In the genomic region with DNA sequence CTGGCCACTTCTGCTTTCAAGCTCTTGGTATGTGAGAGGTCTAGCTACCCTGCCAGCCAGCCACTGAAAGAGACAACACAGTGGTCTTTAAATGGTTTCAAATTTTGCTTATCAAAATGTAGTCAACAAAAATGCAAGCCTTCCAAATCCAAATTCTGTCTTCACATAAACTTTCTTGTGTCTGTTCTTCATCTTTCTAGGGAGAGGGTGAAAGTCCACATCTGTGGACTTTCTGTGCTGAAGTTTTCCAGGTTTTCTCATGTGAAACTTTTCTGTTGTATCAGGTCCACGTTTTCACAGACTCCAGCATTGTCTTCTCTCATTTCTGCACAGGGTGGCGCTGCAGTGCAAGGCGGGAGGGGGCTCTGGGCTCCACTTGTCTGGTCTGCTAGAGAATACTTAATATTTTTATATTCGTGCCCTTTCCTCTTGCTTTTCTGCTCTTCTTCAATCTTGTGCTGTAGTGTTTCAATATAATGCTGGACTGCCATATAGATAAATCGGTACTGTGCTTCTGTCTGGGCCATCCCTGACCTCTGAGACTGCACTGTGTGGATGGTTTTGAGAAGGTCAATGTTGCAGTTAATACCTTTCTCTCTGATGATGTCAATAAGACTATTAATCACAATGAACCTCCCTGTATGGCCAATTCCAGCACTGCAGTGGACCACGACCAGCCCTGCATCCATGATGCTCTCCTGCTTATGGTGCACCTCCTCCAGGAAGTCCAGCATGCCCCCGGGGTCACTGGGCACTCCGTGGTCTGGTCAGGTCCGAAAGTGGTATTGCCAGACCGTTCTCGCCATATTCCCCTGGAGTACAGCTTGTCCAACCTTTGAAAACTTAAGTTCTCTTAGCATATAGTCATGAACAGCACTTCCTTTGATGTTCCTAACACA, we compare ENCODE assay signal across 8 cellular contexts.
DNase-seq lines count a peak whose midpoint lies in the region; ATAC-seq and TF ChIP-seq lines count a peak whose summit lies in the region.

No MANE protein-coding gene starts in this region.

- TF ChIP-seq CTCF in AG09319 (IDR thresholded peaks at IDR 0.05; ENCODE audit: low read depth, low read length) (peak; percentile 95), chondrocyte (IDR thresholded peaks at IDR 0.05) (peak; percentile 91), lower leg skin (IDR thresholded peaks at IDR 0.05) (peak in 1 of 3 donors; percentile 33)

- no peak overlapping the region for H3K4me3 ChIP-seq in lower leg skin (ENCODE audit: low read depth, poor library complexity, severe bottlenecking)

- DNase-seq in AG09319 (ENCODE audit: extremely low read depth, low read depth) (no peak), NCI-H2107 treated with DMSO at 0.1 percent for 48 hours (lab: John Stamatoyannopoulos, UW; ENCODE audit: unreplicated experiment) (peak; percentile 17), chondrocyte (ENCODE audit: low spot score) (no peak), lower leg skin (ENCODE audit: low spot score in 2 of 2) (peak; percentile 61 to 93)
- DNase-seq in activated CD4-positive, alpha-beta T cell treated with anti-CD3 and anti-CD28 coated beads for 24 hours (ENCODE audit: low read depth in 2 of 2), result peak; percentile 52 to 60
- peak; percentile 52 to 57 for DNase-seq in stimulated activated CD8-positive, alpha-beta memory T cell treated with anti-CD3 and anti-CD28 coated beads, Interleukin-2, amount 100 ng/mL, for 48 hours (ENCODE audit: low read depth in 2 of 2)

- H3K27me3 Mint-ChIP-seq in chondrocyte (ENCODE audit: low read depth), result no peaks in the 10 kb centered on the region

- WGBS in lower leg skin, 2 donors, result 53 to 54% methylated on average over 11 of the region's 11 CpGs

- ATAC-seq in GM19351 (IDR thresholded peaks at IDR 0.05; ENCODE audit: unreplicated experiment), result peak; percentile 54
- ATAC-seq in GM19467 (IDR thresholded peaks at IDR 0.05; ENCODE audit: unreplicated experiment), result no peak

- H3K27ac Mint-ChIP-seq in chondrocyte (ENCODE audit: unreplicated experiment), result no peak overlapping the region

- H3K36me3 Mint-ChIP-seq in chondrocyte (ENCODE audit: low read depth), result no peaks in the 10 kb centered on the region

- H3K9me3 Mint-ChIP-seq in chondrocyte (ENCODE audit: low read depth), result no peaks in the 10 kb centered on the region

- intact Hi-C loops in lower leg skin (cut with DNase I; ENCODE audit: low total_unique reads), result loop anchor here (5.0 kb wide), 1 partner anchor 162 kb away; a partner anchor contains a TSS

- no peak for TF ChIP-seq POLR2A in lower leg skin (IDR thresholded peaks at IDR 0.05)

- no peak overlapping the region for H3K4me3 Mint-ChIP-seq in chondrocyte (ENCODE audit: unreplicated experiment)

- H3K4me1 Mint-ChIP-seq in chondrocyte (ENCODE audit: low read depth), result peaks cover 12% of the 10 kb centered on the region

Comparison
In these comparisons a context has a peak if more than half of its experiments do, and no peak if none do; other contexts are left out.
1. DNase-seq: peak in NCI-H2107 treated with DMSO at 0.1 percent for 48 hours (single experiment), activated CD4-positive, alpha-beta T cell treated with anti-CD3 and anti-CD28 coated beads for 24 hours (2 of 2), lower leg skin (2 of 2) and stimulated activated CD8-positive, alpha-beta memory T cell treated with anti-CD3 and anti-CD28 coated beads, Interleukin-2, amount 100 ng/mL, for 48 hours (2 of 2); none in AG09319 (single experiment) and chondrocyte (single experiment).